Comparison of ENCODE assay signal across 1 cellular context in genomic region chr11:69178819-69179482, GRCh38.
TF ChIP-seq lines count a peak whose summit lies in the region.

No MANE protein-coding gene starts in this region.

TF ChIP-seq in K562, 482 proteins besides CTCF, POLR2A, EP300 and RAD21 (continued from another document):
- TF ChIP-seq AFF4 (CRISPR knock-in tag; IDR thresholded peaks at IDR 0.05) (no peak), ZNF121 (CRISPR knock-in tag; conservative IDR thresholded peaks at IDR 0.05) (no peak)
- TF ChIP-seq, protein P1, sequence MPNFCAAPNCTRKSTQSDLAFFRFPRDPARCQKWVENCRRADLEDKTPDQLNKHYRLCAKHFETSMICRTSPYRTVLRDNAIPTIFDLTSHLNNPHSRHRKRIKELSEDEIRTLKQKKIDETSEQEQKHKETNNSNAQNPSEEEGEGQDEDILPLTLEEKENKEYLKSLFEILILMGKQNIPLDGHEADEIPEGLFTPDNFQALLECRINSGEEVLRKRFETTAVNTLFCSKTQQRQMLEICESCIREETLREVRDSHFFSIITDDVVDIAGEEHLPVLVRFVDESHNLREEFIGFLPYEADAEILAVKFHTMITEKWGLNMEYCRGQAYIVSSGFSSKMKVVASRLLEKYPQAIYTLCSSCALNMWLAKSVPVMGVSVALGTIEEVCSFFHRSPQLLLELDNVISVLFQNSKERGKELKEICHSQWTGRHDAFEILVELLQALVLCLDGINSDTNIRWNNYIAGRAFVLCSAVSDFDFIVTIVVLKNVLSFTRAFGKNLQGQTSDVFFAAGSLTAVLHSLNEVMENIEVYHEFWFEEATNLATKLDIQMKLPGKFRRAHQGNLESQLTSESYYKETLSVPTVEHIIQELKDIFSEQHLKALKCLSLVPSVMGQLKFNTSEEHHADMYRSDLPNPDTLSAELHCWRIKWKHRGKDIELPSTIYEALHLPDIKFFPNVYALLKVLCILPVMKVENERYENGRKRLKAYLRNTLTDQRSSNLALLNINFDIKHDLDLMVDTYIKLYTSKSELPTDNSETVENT (CRISPR knock-in tag; IDR thresholded peaks at IDR 0.05): no peak
